1 cellular context compared by ENCODE assay signal in the genomic region with DNA sequence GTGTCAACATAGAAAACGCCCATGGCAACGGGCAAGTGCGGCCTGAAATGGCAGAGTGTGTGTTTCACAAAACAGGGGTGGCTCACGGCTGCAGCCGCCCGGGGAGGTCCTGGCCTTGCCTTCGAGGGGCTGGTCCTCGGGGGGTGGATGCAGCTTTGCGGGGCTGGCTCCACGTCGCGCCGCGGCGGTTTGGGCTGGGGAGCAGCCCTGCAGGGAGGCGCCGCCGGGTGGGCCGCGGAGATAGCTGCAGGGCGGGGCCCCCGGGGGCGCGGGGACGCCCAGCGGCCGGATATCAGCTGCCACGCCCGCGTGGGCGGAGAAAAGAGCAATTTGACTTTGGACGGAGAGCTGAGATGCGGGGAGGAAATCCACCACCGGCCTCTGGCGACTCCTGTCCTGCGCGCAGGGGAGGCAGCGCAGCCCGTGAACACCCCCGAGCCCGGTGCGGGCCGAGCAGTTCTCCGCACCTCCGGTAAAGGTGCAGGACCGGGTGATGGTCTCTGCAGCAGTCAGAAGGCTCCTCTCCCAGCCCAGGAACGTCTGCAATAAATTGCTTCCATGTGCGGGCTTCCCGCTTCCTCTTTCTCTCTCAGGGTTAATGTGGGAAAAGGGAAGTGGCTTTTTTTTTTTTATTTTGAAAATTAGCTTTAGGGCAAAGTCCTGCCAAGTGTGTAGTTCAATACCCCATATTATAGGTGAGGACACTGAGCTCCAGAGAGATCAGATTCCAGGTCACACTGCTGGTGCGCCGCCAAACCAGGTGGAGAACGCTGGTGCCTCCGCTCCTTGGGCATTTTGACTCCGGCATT.
A peak's percentile ranks its signal among the peaks of the same experiment; 100 is the strongest.
TF ChIP-seq lines count a peak whose summit lies in the region.

No MANE protein-coding gene starts in this region.

TF ChIP-seq in K562, 482 proteins besides CTCF, POLR2A, EP300 and RAD21 (continued from another document and continues in another):
- TF ChIP-seq, protein P1, sequence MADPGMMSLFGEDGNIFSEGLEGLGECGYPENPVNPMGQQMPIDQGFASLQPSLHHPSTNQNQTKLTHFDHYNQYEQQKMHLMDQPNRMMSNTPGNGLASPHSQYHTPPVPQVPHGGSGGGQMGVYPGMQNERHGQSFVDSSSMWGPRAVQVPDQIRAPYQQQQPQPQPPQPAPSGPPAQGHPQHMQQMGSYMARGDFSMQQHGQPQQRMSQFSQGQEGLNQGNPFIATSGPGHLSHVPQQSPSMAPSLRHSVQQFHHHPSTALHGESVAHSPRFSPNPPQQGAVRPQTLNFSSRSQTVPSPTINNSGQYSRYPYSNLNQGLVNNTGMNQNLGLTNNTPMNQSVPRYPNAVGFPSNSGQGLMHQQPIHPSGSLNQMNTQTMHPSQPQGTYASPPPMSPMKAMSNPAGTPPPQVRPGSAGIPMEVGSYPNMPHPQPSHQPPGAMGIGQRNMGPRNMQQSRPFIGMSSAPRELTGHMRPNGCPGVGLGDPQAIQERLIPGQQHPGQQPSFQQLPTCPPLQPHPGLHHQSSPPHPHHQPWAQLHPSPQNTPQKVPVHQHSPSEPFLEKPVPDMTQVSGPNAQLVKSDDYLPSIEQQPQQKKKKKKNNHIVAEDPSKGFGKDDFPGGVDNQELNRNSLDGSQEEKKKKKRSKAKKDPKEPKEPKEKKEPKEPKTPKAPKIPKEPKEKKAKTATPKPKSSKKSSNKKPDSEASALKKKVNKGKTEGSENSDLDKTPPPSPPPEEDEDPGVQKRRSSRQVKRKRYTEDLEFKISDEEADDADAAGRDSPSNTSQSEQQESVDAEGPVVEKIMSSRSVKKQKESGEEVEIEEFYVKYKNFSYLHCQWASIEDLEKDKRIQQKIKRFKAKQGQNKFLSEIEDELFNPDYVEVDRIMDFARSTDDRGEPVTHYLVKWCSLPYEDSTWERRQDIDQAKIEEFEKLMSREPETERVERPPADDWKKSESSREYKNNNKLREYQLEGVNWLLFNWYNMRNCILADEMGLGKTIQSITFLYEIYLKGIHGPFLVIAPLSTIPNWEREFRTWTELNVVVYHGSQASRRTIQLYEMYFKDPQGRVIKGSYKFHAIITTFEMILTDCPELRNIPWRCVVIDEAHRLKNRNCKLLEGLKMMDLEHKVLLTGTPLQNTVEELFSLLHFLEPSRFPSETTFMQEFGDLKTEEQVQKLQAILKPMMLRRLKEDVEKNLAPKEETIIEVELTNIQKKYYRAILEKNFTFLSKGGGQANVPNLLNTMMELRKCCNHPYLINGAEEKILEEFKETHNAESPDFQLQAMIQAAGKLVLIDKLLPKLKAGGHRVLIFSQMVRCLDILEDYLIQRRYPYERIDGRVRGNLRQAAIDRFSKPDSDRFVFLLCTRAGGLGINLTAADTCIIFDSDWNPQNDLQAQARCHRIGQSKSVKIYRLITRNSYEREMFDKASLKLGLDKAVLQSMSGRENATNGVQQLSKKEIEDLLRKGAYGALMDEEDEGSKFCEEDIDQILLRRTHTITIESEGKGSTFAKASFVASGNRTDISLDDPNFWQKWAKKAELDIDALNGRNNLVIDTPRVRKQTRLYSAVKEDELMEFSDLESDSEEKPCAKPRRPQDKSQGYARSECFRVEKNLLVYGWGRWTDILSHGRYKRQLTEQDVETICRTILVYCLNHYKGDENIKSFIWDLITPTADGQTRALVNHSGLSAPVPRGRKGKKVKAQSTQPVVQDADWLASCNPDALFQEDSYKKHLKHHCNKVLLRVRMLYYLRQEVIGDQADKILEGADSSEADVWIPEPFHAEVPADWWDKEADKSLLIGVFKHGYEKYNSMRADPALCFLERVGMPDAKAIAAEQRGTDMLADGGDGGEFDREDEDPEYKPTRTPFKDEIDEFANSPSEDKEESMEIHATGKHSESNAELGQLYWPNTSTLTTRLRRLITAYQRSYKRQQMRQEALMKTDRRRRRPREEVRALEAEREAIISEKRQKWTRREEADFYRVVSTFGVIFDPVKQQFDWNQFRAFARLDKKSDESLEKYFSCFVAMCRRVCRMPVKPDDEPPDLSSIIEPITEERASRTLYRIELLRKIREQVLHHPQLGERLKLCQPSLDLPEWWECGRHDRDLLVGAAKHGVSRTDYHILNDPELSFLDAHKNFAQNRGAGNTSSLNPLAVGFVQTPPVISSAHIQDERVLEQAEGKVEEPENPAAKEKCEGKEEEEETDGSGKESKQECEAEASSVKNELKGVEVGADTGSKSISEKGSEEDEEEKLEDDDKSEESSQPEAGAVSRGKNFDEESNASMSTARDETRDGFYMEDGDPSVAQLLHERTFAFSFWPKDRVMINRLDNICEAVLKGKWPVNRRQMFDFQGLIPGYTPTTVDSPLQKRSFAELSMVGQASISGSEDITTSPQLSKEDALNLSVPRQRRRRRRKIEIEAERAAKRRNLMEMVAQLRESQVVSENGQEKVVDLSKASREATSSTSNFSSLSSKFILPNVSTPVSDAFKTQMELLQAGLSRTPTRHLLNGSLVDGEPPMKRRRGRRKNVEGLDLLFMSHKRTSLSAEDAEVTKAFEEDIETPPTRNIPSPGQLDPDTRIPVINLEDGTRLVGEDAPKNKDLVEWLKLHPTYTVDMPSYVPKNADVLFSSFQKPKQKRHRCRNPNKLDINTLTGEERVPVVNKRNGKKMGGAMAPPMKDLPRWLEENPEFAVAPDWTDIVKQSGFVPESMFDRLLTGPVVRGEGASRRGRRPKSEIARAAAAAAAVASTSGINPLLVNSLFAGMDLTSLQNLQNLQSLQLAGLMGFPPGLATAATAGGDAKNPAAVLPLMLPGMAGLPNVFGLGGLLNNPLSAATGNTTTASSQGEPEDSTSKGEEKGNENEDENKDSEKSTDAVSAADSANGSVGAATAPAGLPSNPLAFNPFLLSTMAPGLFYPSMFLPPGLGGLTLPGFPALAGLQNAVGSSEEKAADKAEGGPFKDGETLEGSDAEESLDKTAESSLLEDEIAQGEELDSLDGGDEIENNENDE (IDR thresholded peaks at IDR 0.05; ENCODE audit: low read depth, low read length) = no peak
- no peak for TF ChIP-seq ZNF347 (CRISPR knock-in tag; IDR thresholded peaks at IDR 0.05; ENCODE audit: low read depth)
- TF ChIP-seq YBX1 (IDR thresholded peaks at IDR 0.05) = no peak
- TF ChIP-seq POLR2G (IDR thresholded peaks at IDR 0.05; ENCODE audit: low read depth, low read length) = peak; percentile 90
- TF ChIP-seq ZNF311 (CRISPR knock-in tag; IDR thresholded peaks at IDR 0.05) = no peak
- peak; percentile 99 for TF ChIP-seq SPI1 (IDR thresholded peaks at IDR 0.05; ENCODE audit: borderline replicate concordance, low read depth, low read length)
- TF ChIP-seq CAMTA2 (CRISPR knock-in tag; conservative IDR thresholded peaks at IDR 0.05) = no peak
- no peak for TF ChIP-seq NFRKB (IDR thresholded peaks at IDR 0.05; ENCODE audit: low read depth)
- TF ChIP-seq CHCHD3 (CRISPR knock-in tag; IDR thresholded peaks at IDR 0.05) = no peak
- TF ChIP-seq RUNX1 (IDR thresholded peaks at IDR 0.05; ENCODE audit: low read depth) = no peak
- 0 out of 2 replicates have a peak, but pooled peaks have one; percentile 14 for TF ChIP-seq MEF2A (IDR thresholded peaks at IDR 0.05; ENCODE audit: control insufficient read depth, low read depth, low read length)
- peak; percentile 70; the same call in 1 of the 2 replicates for TF ChIP-seq RFX1 (IDR thresholded peaks at IDR 0.05)
- TF ChIP-seq KLF1 (tag; IDR thresholded peaks at IDR 0.05) = peak; percentile 98
- TF ChIP-seq SMARCA4 (IDR thresholded peaks at IDR 0.05) = no peak
- no peak for TF ChIP-seq ZNF77 (CRISPR knock-in tag; IDR thresholded peaks at IDR 0.05)
- peak; percentile 97 for TF ChIP-seq ETV5 (CRISPR knock-in tag; IDR thresholded peaks at IDR 0.05; ENCODE audit: low read depth)
- peak; percentile 37 for TF ChIP-seq SMARCB1 (IDR thresholded peaks at IDR 0.05; ENCODE audit: insufficient read length, low read depth)
- no peak for TF ChIP-seq BRD9 (IDR thresholded peaks at IDR 0.05; ENCODE audit: low read depth, partially characterized antibody)
- TF ChIP-seq, protein P2, sequence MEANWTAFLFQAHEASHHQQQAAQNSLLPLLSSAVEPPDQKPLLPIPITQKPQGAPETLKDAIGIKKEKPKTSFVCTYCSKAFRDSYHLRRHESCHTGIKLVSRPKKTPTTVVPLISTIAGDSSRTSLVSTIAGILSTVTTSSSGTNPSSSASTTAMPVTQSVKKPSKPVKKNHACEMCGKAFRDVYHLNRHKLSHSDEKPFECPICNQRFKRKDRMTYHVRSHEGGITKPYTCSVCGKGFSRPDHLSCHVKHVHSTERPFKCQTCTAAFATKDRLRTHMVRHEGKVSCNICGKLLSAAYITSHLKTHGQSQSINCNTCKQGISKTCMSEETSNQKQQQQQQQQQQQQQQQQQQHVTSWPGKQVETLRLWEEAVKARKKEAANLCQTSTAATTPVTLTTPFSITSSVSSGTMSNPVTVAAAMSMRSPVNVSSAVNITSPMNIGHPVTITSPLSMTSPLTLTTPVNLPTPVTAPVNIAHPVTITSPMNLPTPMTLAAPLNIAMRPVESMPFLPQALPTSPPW (CRISPR knock-in tag; IDR thresholded peaks at IDR 0.05) = peak; percentile 95
- TF ChIP-seq, protein P3, sequence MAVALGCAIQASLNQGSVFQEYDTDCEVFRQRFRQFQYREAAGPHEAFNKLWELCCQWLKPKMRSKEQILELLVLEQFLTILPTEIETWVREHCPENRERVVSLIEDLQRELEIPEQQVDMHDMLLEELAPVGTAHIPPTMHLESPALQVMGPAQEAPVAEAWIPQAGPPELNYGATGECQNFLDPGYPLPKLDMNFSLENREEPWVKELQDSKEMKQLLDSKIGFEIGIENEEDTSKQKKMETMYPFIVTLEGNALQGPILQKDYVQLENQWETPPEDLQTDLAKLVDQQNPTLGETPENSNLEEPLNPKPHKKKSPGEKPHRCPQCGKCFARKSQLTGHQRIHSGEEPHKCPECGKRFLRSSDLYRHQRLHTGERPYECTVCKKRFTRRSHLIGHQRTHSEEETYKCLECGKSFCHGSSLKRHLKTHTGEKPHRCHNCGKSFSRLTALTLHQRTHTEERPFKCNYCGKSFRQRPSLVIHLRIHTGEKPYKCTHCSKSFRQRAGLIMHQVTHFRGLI (CRISPR knock-in tag; IDR thresholded peaks at IDR 0.05) = no peak
- TF ChIP-seq MCM2 (IDR thresholded peaks at IDR 0.05; ENCODE audit: low read depth) = no peak
- no peak for TF ChIP-seq CEBPB (tag; IDR thresholded peaks at IDR 0.05)
- TF ChIP-seq, protein P4, sequence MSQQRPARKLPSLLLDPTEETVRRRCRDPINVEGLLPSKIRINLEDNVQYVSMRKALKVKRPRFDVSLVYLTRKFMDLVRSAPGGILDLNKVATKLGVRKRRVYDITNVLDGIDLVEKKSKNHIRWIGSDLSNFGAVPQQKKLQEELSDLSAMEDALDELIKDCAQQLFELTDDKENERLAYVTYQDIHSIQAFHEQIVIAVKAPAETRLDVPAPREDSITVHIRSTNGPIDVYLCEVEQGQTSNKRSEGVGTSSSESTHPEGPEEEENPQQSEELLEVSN (IDR thresholded peaks at IDR 0.05; ENCODE audit: borderline replicate concordance in 1 of 2, extremely low read depth in 1 of 2, insufficient read depth in 1 of 2, insufficient read length in 1 of 2, low read depth in 1 of 2, low read length in 1 of 2, poor library complexity in 1 of 2, severe bottlenecking in 1 of 2) = no peak
- TF ChIP-seq NR2C2 (CRISPR knock-in tag; IDR thresholded peaks at IDR 0.05) = no peak
- peak; percentile 24 for TF ChIP-seq NR2C2 (tag; IDR thresholded peaks at IDR 0.05)
- peak; percentile 60 for TF ChIP-seq GABPB1 (CRISPR knock-in tag; IDR thresholded peaks at IDR 0.05)
- TF ChIP-seq, protein P5, sequence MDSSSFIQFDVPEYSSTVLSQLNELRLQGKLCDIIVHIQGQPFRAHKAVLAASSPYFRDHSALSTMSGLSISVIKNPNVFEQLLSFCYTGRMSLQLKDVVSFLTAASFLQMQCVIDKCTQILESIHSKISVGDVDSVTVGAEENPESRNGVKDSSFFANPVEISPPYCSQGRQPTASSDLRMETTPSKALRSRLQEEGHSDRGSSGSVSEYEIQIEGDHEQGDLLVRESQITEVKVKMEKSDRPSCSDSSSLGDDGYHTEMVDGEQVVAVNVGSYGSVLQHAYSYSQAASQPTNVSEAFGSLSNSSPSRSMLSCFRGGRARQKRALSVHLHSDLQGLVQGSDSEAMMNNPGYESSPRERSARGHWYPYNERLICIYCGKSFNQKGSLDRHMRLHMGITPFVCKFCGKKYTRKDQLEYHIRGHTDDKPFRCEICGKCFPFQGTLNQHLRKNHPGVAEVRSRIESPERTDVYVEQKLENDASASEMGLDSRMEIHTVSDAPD (CRISPR knock-in tag; IDR thresholded peaks at IDR 0.05) = no peak
- TF ChIP-seq ZNF24 (IDR thresholded peaks at IDR 0.05) = no peak
- TF ChIP-seq ZNF12 (CRISPR knock-in tag; IDR thresholded peaks at IDR 0.05) = no peak
- TF ChIP-seq TRIM28 (IDR thresholded peaks at IDR 0.05) = no peak
- TF ChIP-seq SREBF1 (IDR thresholded peaks at IDR 0.05; ENCODE audit: borderline replicate concordance, low read depth, low read length) = no peak
- TF ChIP-seq, protein P6, sequence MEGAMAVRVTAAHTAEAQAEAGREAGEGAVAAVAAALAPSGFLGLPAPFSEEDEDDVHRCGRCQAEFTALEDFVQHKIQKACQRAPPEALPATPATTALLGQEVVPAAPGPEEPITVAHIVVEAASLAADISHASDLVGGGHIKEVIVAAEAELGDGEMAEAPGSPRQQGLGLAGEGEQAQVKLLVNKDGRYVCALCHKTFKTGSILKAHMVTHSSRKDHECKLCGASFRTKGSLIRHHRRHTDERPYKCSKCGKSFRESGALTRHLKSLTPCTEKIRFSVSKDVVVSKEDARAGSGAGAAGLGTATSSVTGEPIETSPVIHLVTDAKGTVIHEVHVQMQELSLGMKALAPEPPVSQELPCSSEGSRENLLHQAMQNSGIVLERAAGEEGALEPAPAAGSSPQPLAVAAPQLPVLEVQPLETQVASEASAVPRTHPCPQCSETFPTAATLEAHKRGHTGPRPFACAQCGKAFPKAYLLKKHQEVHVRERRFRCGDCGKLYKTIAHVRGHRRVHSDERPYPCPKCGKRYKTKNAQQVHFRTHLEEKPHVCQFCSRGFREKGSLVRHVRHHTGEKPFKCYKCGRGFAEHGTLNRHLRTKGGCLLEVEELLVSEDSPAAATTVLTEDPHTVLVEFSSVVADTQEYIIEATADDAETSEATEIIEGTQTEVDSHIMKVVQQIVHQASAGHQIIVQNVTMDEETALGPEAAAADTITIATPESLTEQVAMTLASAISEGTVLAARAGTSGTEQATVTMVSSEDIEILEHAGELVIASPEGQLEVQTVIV (CRISPR knock-in tag; IDR thresholded peaks at IDR 0.05; ENCODE audit: borderline replicate concordance) = no peak
- no peak for TF ChIP-seq ZKSCAN8 (CRISPR knock-in tag; IDR thresholded peaks at IDR 0.05)
- 0 out of 2 replicates have a peak, but pooled peaks have one; percentile 10 for TF ChIP-seq CBX5 (IDR thresholded peaks at IDR 0.05; ENCODE audit: borderline replicate concordance, low read depth)
- no peak for TF ChIP-seq ZNF217 (CRISPR knock-in tag; IDR thresholded peaks at IDR 0.05)
